21 cellular contexts compared by ENCODE assay signal in the genomic region with DNA sequence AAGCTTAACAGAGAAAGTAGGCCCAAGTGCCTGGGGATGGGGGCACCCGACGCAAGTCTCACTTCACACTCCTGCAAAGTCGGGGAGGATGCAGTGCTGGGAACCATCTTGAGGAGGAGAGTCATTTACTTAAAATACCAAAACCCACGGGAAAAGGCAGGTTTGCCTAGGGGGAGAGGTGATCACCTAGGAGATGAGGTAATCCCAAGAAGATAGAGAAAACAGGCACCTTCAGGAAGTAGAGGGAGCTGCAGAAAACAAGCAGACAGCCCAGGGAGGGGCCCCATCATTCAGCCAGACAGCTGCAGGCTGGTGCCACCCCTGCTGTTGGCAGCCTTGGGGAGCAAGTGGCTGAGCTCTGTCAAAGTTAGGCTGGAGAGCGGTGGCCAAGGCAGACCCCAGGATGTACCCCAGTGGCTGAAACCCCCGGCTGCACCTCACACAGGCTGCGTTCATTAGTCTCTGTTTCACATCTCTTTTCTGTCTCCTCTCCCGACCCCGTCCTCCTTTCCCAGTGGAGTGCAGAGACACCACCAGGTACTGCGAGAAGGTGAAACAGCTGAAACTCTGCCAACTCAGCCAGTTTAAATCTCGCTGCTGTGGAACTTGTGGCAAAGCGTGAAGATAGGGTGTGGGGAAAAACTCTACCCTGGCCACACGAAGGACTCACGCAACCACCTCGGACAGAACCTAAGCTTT.
"Had no signal": no experiment of that assay in that cellular context is flagged by ENCODE, and none has a peak within 500 bp of the region (broad histone marks: within the 10 kb centered on the region; RNA-seq: fewer than 3 reads in every experiment).

No MANE protein-coding gene starts in this region.

- FAIRE-seq: astrocyte, kidney had no signal

- H3K9me3 ChIP-seq: adrenal gland, breast epithelium, left lung, tibial artery, uterus had no signal

- H3K36me3 ChIP-seq: adrenal gland, breast epithelium, left lung, tibial artery, uterus had no signal

- H3K36me3 Mint-ChIP-seq: activated naive CD4-positive, alpha-beta T cell treated with anti-CD3 and anti-CD28 coated beads, Interleukin-2, amount 50 U/mL, for 72 hours had no signal

- H3K4me3 ChIP-seq: adrenal gland, breast epithelium, left lung, tibial artery, uterus had no signal

- DNase-seq: activated CD4-positive, alpha-beta T cell treated with anti-CD3 and anti-CD28 coated beads for 1 hour; activated CD4-positive, alpha-beta T cell treated with anti-CD3 and anti-CD28 coated beads, Interleukin-2, amount 50 U/mL, for 48 hours; activated gamma-delta T cell; adrenal gland; dermis blood vessel endothelial cell; effector memory CD4-positive, alpha-beta T cell; foreskin fibroblast; glutamatergic neuron; hypothalamus; kidney; left lung; right cardiac atrium; stimulated activated naive CD8-positive, alpha-beta T cell treated with anti-CD3 and anti-CD28 coated beads, Interleukin-15, Interleukin-2, amounts not matched to agents 100 U/mL and 50 U/mL, for 24 hours; substantia nigra; tibial artery; uterus had no signal

- H3K4me3 Mint-ChIP-seq: T-helper 1 cell treated with Interleukin-12 subunit alpha and Interleukin-12 subunit beta and Interleukin-4 antibody, amounts not matched to agents 30 μg/mL and 1 μg/mL, for 36 hours had no signal

- H3K4me1 ChIP-seq: adrenal gland, breast epithelium, left lung, tibial artery, uterus had no signal

- H3K27ac Mint-ChIP-seq: activated naive CD4-positive, alpha-beta T cell treated with anti-CD3 and anti-CD28 coated beads, Interleukin-2, amount 50 U/mL, for 72 hours; progenitor cell of endocrine pancreas; T-helper 1 cell treated with Interleukin-12 subunit alpha and Interleukin-12 subunit beta and Interleukin-4 antibody, amounts not matched to agents 30 μg/mL and 1 μg/mL, for 36 hours had no signal

- H3K27ac ChIP-seq: adrenal gland, breast epithelium, left lung, tibial artery, uterus had no signal

- H3K27me3 ChIP-seq: adrenal gland, breast epithelium, left lung, tibial artery, uterus had no signal

- ATAC-seq: activated naive CD4-positive, alpha-beta T cell treated with anti-CD3 and anti-CD28 coated beads, Interleukin-2, amount 50 U/mL, for 72 hours; left lung; stimulated activated naive CD8-positive, alpha-beta T cell treated with anti-CD3 and anti-CD28 coated beads, Interleukin-15, Interleukin-2, amounts not matched to agents 100 U/mL and 50 U/mL, for 24 hours had no signal

- H3K9me3 Mint-ChIP-seq: activated naive CD4-positive, alpha-beta T cell treated with anti-CD3 and anti-CD28 coated beads, Interleukin-2, amount 50 U/mL, for 72 hours; T-helper 1 cell treated with Interleukin-12 subunit alpha and Interleukin-12 subunit beta and Interleukin-4 antibody, amounts not matched to agents 30 μg/mL and 1 μg/mL, for 36 hours had no signal
